ENCODE assay signal across 8 cellular contexts in genomic region chr1:25566730-25567341, GRCh38. TPM values are rescaled to one million over a fixed set of nuclear protein-coding genes. Genes with fewer than 3 reads are reported as not detected.
DNase-seq lines count a peak whose midpoint lies in the region; TF ChIP-seq lines count a peak whose summit lies in the region.

No MANE protein-coding gene starts in this region.

- DNase-seq in AG10803 (ENCODE audit: low read depth) (peak; percentile 92), LNCaP clone FGC (ENCODE audit: low read depth) (peak; percentile 11), caudate nucleus (lab: John Stamatoyannopoulos, UW) (peak in 54 of 61 donors; percentile 17 to 96 (median 56)), mucosa of gallbladder (ENCODE audit: low spot score) (peak; percentile 49), NK-92 (lab: John Stamatoyannopoulos, UW; ENCODE audit: unreplicated experiment) (no peak), NCI-H187 treated with DMSO at 0.1 percent for 48 hours (lab: John Stamatoyannopoulos, UW) (no peak)
- DNase-seq in stimulated activated CD4-positive, alpha-beta T cell treated with anti-CD3 and anti-CD28 coated beads, Interleukin-15, amount 100 ng/mL, for 24 hours, result no peak
- no peak for DNase-seq in stimulated activated CD4-positive, alpha-beta T cell treated with anti-CD3 and anti-CD28 coated beads, Interleukin-4, amount 100 ng/mL, for 24 hours

- H3K27ac ChIP-seq in caudate nucleus (ENCODE audit: low read depth, low read length), result peak overlapping the region; percentile 97

- H3K4me3 ChIP-seq in AG10803 (ENCODE audit: low read length) (peak overlapping the region; percentile 37), LNCaP clone FGC (ENCODE audit: low read depth, low read length) (no peak overlapping the region)

- TF ChIP-seq CTCF in AG10803 (conservative IDR thresholded peaks at IDR 0.05; ENCODE audit: low read length), result peak; percentile 30
- peak; percentile 19 for TF ChIP-seq CTCF in LNCaP clone FGC (IDR thresholded peaks at IDR 0.05; ENCODE audit: control insufficient read depth, extremely low read depth, insufficient read depth)

RNA-seq across cellular contexts. Expression of gene LDLRAP1, which starts 23.4 kb away (rescaled TPM):
- total RNA-seq in mucosa of gallbladder, result 22.8 TPM

RNA-seq across cellular contexts. Expression of gene MAN1C1, which starts 49.8 kb away (rescaled TPM):
- 18.4 TPM for total RNA-seq in mucosa of gallbladder

Comparison
In these comparisons a context has a peak if more than half of its experiments do, and no peak if none do; other contexts are left out.
1. DNase-seq: peak in AG10803 (single experiment), LNCaP clone FGC (single experiment), caudate nucleus (54 of 61) and mucosa of gallbladder (single experiment); none in NK-92 (single experiment), stimulated activated CD4-positive, alpha-beta T cell treated with anti-CD3 and anti-CD28 coated beads, Interleukin-15, amount 100 ng/mL, for 24 hours (single experiment), NCI-H187 treated with DMSO at 0.1 percent for 48 hours (single experiment) and stimulated activated CD4-positive, alpha-beta T cell treated with anti-CD3 and anti-CD28 coated beads, Interleukin-4, amount 100 ng/mL, for 24 hours (single experiment).